In genomic region chr6:39005774-39006173, GRCh38 we compare ENCODE assay signal across 28 cellular contexts. TPM values are rescaled to one million over a fixed set of nuclear protein-coding genes. Genes with fewer than 3 reads are reported as not detected.
DNase-seq lines count a peak whose midpoint lies in the region; ATAC-seq and TF ChIP-seq lines count a peak whose summit lies in the region.
"Had no signal": no experiment of that assay in that cellular context is flagged by ENCODE, and none has a peak within 500 bp of the region (broad histone marks: within the 10 kb centered on the region; RNA-seq: fewer than 3 reads in every experiment).

No MANE protein-coding gene starts in this region.

- H3K36me3 Mint-ChIP-seq in activated CD4-positive, alpha-beta T cell treated with anti-CD3 and anti-CD28 coated beads, Interleukin-2, amount 10 ng/mL, durations not matched to agents 24 days and 14 days (ENCODE audit: low read depth): no peaks in the 10 kb centered on the region
- H3K36me3 Mint-ChIP-seq: CD14-positive monocyte; stimulated activated naive B cell treated with anti-CD40 and anti-IgM and Interleukin-4, amounts not matched to agents 10 μg/mL and 1 μg/mL and 100 μg/mL, for 72 hours had no signal

- H3K4me1 Mint-ChIP-seq in activated CD4-positive, alpha-beta T cell treated with anti-CD3 and anti-CD28 coated beads, Interleukin-2, amount 10 ng/mL, durations not matched to agents 24 days and 14 days: no peaks in the 10 kb centered on the region
- H3K4me1 Mint-ChIP-seq: activated CD4-positive, alpha-beta memory T cell treated with anti-CD3 and anti-CD28 coated beads, Interleukin-2, amount 10 ng/mL, durations not matched to agents 7 days and 5 days; CD14-positive monocyte; stimulated activated naive B cell treated with anti-CD40 and anti-IgM and Interleukin-4, amounts not matched to agents 10 μg/mL and 1 μg/mL and 100 μg/mL, for 72 hours had no signal

- no peaks in the 10 kb centered on the region for H3K9me3 Mint-ChIP-seq in activated CD4-positive, alpha-beta T cell treated with anti-CD3 and anti-CD28 coated beads, Interleukin-2, amount 10 ng/mL, durations not matched to agents 24 days and 14 days
- H3K9me3 Mint-ChIP-seq: activated CD4-positive, alpha-beta memory T cell treated with anti-CD3 and anti-CD28 coated beads, Interleukin-2, amount 10 ng/mL, durations not matched to agents 7 days and 5 days; T-helper 1 cell treated with Interleukin-12 subunit alpha and Interleukin-12 subunit beta and Interleukin-4 antibody, amounts not matched to agents 30 μg/mL and 1 μg/mL, for 36 hours had no signal

- no peak for TF ChIP-seq EP300 in esophagus muscularis mucosa (IDR thresholded peaks at IDR 0.05)

- H3K27me3 ChIP-seq in esophagus muscularis mucosa: peaks cover 0 to 43% (median 0%) of the 10 kb centered on the region in 4 donors
- H3K27me3 ChIP-seq in Peyer's patch: no peaks in the 10 kb centered on the region
- H3K27me3 ChIP-seq: sigmoid colon had no signal

- no peak overlapping the region for H3K27ac ChIP-seq in esophagus muscularis mucosa (replicated peaks in 1 of 4)
- no peak overlapping the region for H3K27ac ChIP-seq in Peyer's patch
- H3K27ac ChIP-seq: left ventricle myocardium inferior, psoas muscle, sigmoid colon had no signal

- 66% methylated on average over 3 of the region's 3 CpGs for WGBS in esophagus muscularis mucosa

- no peak overlapping the region for H3K4me3 ChIP-seq in esophagus muscularis mucosa
- no peak overlapping the region for H3K4me3 ChIP-seq in Peyer's patch
- H3K4me3 ChIP-seq: left ventricle myocardium inferior, psoas muscle, sigmoid colon had no signal

- no peak for ATAC-seq in GM21825 (IDR thresholded peaks at IDR 0.05; ENCODE audit: unreplicated experiment)
- ATAC-seq: activated CD4-positive, CD25-positive, alpha-beta regulatory T cell treated with anti-CD3 and anti-CD28 coated beads, Interleukin-2, amount 50 U/mL, for 24 hours; psoas muscle; stimulated activated naive B cell treated with anti-CD40 and anti-IgM and Interleukin-4, amounts not matched to agents 10 μg/mL and 1 μg/mL and 100 μg/mL, for 72 hours had no signal

- no peaks in the 10 kb centered on the region for H3K36me3 ChIP-seq in esophagus muscularis mucosa
- H3K36me3 ChIP-seq in Peyer's patch: no peaks in the 10 kb centered on the region
- H3K36me3 ChIP-seq: left ventricle myocardium inferior, sigmoid colon had no signal

- intact Hi-C loops in esophagus muscularis mucosa (cut with DNase I): no loop called here
- intact Hi-C loops in activated CD4-positive, alpha-beta T cell treated with anti-CD3 and anti-CD28 coated beads, Interleukin-2, amount 10 ng/mL, durations not matched to agents 24 days and 14 days (cut with micrococcal nuclease): no loop called here

- DNase-seq in DMS153 (lab: John Stamatoyannopoulos, UW): peak; percentile 56
- DNase-seq in DMS153 treated with DMSO at 0.1 percent for 48 hours (lab: John Stamatoyannopoulos, UW; ENCODE audit: unreplicated experiment): no peak
- DNase-seq in NCI-H1092 treated with DMSO at 0.1 percent for 48 hours (lab: John Stamatoyannopoulos, UW): peak; percentile 58
- peak; percentile 24 for DNase-seq in NCI-H69 (lab: John Stamatoyannopoulos, UW)
- DNase-seq in esophagus muscularis mucosa (ENCODE audit: extremely low spot score): peak; percentile 42
- no peak for DNase-seq in activated CD4-positive, alpha-beta T cell treated with anti-CD3 and anti-CD28 coated beads, Interleukin-2, amount 10 ng/mL, durations not matched to agents 24 days and 14 days
- DNase-seq in Peyer's patch: no peak
- DNase-seq: 8988T; activated CD4-positive, alpha-beta memory T cell treated with anti-CD3 and anti-CD28 coated beads, Interleukin-2, amount 10 ng/mL, durations not matched to agents 7 days and 5 days; activated CD8-positive, alpha-beta memory T cell treated with anti-CD3 and anti-CD28 coated beads, Interleukin-2, amount 50 U/mL, for 48 hours; activated naive CD4-positive, alpha-beta T cell treated with anti-CD3 and anti-CD28 coated beads, Interleukin-2, amount 50 U/mL, for 16 hours; Calu3; effector CD4-positive, alpha-beta T cell; left ventricle myocardium inferior; NCI-H1417 treated with DMSO at 0.1 percent for 48 hours; NCI-H2227 treated with DMSO at 0.1 percent for 48 hours; psoas muscle; sigmoid colon; stimulated activated CD4-positive, alpha-beta T cell treated with anti-CD3 and anti-CD28 coated beads, Interleukin-4, amount 100 ng/mL, for 4 hours; stimulated activated naive B cell treated with anti-CD40 and anti-IgM and Interleukin-4, amounts not matched to agents 10 μg/mL and 1 μg/mL and 100 μg/mL, for 72 hours had no signal

- no peaks in the 10 kb centered on the region for H3K4me1 ChIP-seq in esophagus muscularis mucosa
- no peaks in the 10 kb centered on the region for H3K4me1 ChIP-seq in Peyer's patch
- H3K4me1 ChIP-seq: psoas muscle, sigmoid colon had no signal

- H3K9me3 ChIP-seq in esophagus muscularis mucosa (no peaks in the 10 kb centered on the region), Peyer's patch (no peaks in the 10 kb centered on the region)
- H3K9me3 ChIP-seq: sigmoid colon had no signal

- peaks cover 56% of the 10 kb centered on the region for H3K27me3 Mint-ChIP-seq in activated CD4-positive, alpha-beta T cell treated with anti-CD3 and anti-CD28 coated beads, Interleukin-2, amount 10 ng/mL, durations not matched to agents 24 days and 14 days

- TF ChIP-seq CTCF in esophagus muscularis mucosa (IDR thresholded peaks at IDR 0.05) (no peak), Peyer's patch (IDR thresholded peaks at IDR 0.05) (no peak)

- no peak overlapping the region for H3K4me3 Mint-ChIP-seq in activated CD4-positive, alpha-beta T cell treated with anti-CD3 and anti-CD28 coated beads, Interleukin-2, amount 10 ng/mL, durations not matched to agents 24 days and 14 days
- H3K4me3 Mint-ChIP-seq: activated CD4-positive, alpha-beta memory T cell treated with anti-CD3 and anti-CD28 coated beads, Interleukin-2, amount 10 ng/mL, durations not matched to agents 7 days and 5 days; stimulated activated naive B cell treated with anti-CD40 and anti-IgM and Interleukin-4, amounts not matched to agents 10 μg/mL and 1 μg/mL and 100 μg/mL, for 72 hours; T-helper 1 cell treated with Interleukin-12 subunit alpha and Interleukin-12 subunit beta and Interleukin-4 antibody, amounts not matched to agents 30 μg/mL and 1 μg/mL, for 36 hours had no signal

- H3K27ac Mint-ChIP-seq in activated CD4-positive, alpha-beta T cell treated with anti-CD3 and anti-CD28 coated beads, Interleukin-2, amount 10 ng/mL, durations not matched to agents 24 days and 14 days: no peak overlapping the region
- H3K27ac Mint-ChIP-seq: activated CD4-positive, alpha-beta memory T cell treated with anti-CD3 and anti-CD28 coated beads, Interleukin-2, amount 10 ng/mL, durations not matched to agents 7 days and 5 days; CD14-positive monocyte; stimulated activated naive B cell treated with anti-CD40 and anti-IgM and Interleukin-4, amounts not matched to agents 10 μg/mL and 1 μg/mL and 100 μg/mL, for 72 hours; T-helper 1 cell treated with Interleukin-12 subunit alpha and Interleukin-12 subunit beta and Interleukin-4 antibody, amounts not matched to agents 30 μg/mL and 1 μg/mL, for 36 hours had no signal

- TF ChIP-seq POLR2A in esophagus muscularis mucosa (IDR thresholded peaks at IDR 0.05; ENCODE audit: low read depth): no peak
- no peak for TF ChIP-seq POLR2A in Peyer's patch (IDR thresholded peaks at IDR 0.05)

RNA-seq across cellular contexts. Expression of gene GLP1R, which starts 42.8 kb away (rescaled TPM):
- total RNA-seq in esophagus muscularis mucosa (not detected), Peyer's patch (under 1 TPM in 2 of 4 donors, not detected in 2; 0.38 to 0.67 TPM)
- total RNA-seq in activated CD4-positive, alpha-beta T cell treated with anti-CD3 and anti-CD28 coated beads, Interleukin-2, amount 10 ng/mL, durations not matched to agents 24 days and 14 days: 0.09 TPM in 2 replicates
- total RNA-seq: activated CD4-positive, alpha-beta memory T cell treated with anti-CD3 and anti-CD28 coated beads, Interleukin-2, amount 10 ng/mL, durations not matched to agents 7 days and 5 days; bronchial epithelial cell; G401; mesenteric fat pad; psoas muscle; SK-MEL-5 had no signal

Comparison
In these comparisons a context has a peak if more than half of its experiments do, and no peak if none do; other contexts are left out.
1. DNase-seq: peak in DMS153 (single experiment), NCI-H1092 treated with DMSO at 0.1 percent for 48 hours (single experiment), NCI-H69 (single experiment) and esophagus muscularis mucosa (single experiment); none in DMS153 treated with DMSO at 0.1 percent for 48 hours (single experiment), activated CD4-positive, alpha-beta T cell treated with anti-CD3 and anti-CD28 coated beads, Interleukin-2, amount 10 ng/mL, durations not matched to agents 24 days and 14 days (single experiment) and Peyer's patch (0 of 3).